In genomic region chrX:69948398-69948797, GRCh38 we compare ENCODE assay signal across 17 cellular contexts.
A peak's percentile ranks its signal among the peaks of the same experiment; 100 is the strongest.
DNase-seq lines count a peak whose midpoint lies in the region; ATAC-seq, FAIRE-seq and TF ChIP-seq lines count a peak whose summit lies in the region.
"Had no signal": no experiment of that assay in that cellular context is flagged by ENCODE, and none has a peak within 500 bp of the region (broad histone marks: within the 10 kb centered on the region; RNA-seq: fewer than 3 reads in every experiment).

No MANE protein-coding gene starts in this region.

- H3K27me3 ChIP-seq in heart left ventricle: no peaks in the 10 kb centered on the region
- no peaks in the 10 kb centered on the region for H3K27me3 ChIP-seq in right atrium auricular region

- peak; percentile 55 for FAIRE-seq in HTR-8/SVneo (lab: Jason Lieb, UNC)
- FAIRE-seq: H54, K562 had no signal

- H3K4me1 ChIP-seq in heart left ventricle (no peaks in the 10 kb centered on the region), right atrium auricular region (no peaks in the 10 kb centered on the region)
- H3K4me1 ChIP-seq: BLaER1 had no signal

- TF ChIP-seq CTCF in heart left ventricle (IDR thresholded peaks at IDR 0.05): no peak
- no peak for TF ChIP-seq CTCF in right atrium auricular region (IDR thresholded peaks at IDR 0.05)
- TF ChIP-seq CTCF in VCaP (conservative IDR thresholded peaks at IDR 0.05): no peak

- H3K4me3 ChIP-seq in heart left ventricle (no peak overlapping the region), right atrium auricular region (no peak overlapping the region)
- H3K4me3 ChIP-seq: BLaER1, GM23338, K562 had no signal

- peaks cover 0 to 4% (median 0%) of the 10 kb centered on the region in 12 donors for H3K9me3 ChIP-seq in heart left ventricle
- peaks cover 0 to 2% of the 10 kb centered on the region in 2 donors for H3K9me3 ChIP-seq in right atrium auricular region

- no peak overlapping the region for H3K27ac ChIP-seq in heart left ventricle
- H3K27ac ChIP-seq in right atrium auricular region: no peak overlapping the region
- peak overlapping the region; percentile 63 for H3K27ac ChIP-seq in VCaP
- H3K27ac ChIP-seq: BLaER1, HL-60 had no signal

- TF ChIP-seq POLR2A in heart left ventricle (IDR thresholded peaks at IDR 0.05): no peak

- peak in 3 of 4 donors; percentile 31 to 55 (median 39) for ATAC-seq in heart left ventricle
- no peak for ATAC-seq in HG03457 (IDR thresholded peaks at IDR 0.05; ENCODE audit: unreplicated experiment)
- ATAC-seq: GM23338, K562 had no signal

- intact Hi-C loops in heart left ventricle (cut with DNase I): no loop called here

- H3K36me3 ChIP-seq in heart left ventricle (no peaks in the 10 kb centered on the region), right atrium auricular region (no peaks in the 10 kb centered on the region)
- H3K36me3 ChIP-seq: BLaER1 had no signal

- no peak for DNase-seq in heart left ventricle
- DNase-seq in right atrium auricular region (ENCODE audit: low spot score): no peak
- no peak for DNase-seq in HTR-8/SVneo (ENCODE audit: insufficient read length, low spot score)
- no peak for DNase-seq in 8988T
- DNase-seq in stimulated activated CD4-positive, alpha-beta T cell treated with anti-CD3 and anti-CD28 coated beads, Interleukin-2, amount 100 ng/mL, for 48 hours: no peak
- DNase-seq: CD4-positive, alpha-beta memory T cell; DMS79; GDM1; HCEC 1CT; IMR-90 had no signal
